ENCODE assay signal across 33 cellular contexts in the genomic region with DNA sequence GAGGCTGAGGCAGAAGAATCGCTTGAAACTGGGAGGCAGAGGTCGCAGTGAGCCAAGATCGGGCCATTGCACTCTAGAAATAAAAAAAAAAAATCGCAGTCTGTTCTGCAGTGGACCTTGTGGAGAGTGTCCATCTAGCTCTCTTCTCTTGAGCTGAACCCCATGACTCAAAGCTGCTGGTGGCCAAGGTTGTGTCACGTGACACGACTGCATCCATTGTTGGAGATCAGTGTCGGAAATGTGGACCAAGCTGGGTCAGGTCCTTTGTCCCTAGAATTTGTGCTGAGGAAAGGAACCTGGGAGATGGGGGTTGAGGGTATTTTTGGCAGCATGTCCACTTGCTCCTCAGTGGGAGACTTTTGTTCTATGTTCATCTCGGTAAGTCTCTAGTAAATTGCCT.
"Had no signal": no experiment of that assay in that cellular context is flagged by ENCODE, and none has a peak within 500 bp of the region (broad histone marks: within the 10 kb centered on the region; RNA-seq: fewer than 3 reads in every experiment).

No MANE protein-coding gene starts in this region.

- ATAC-seq: activated CD8-positive, alpha-beta T cell treated with anti-CD3 and anti-CD28 coated beads for 36 hours; activated naive CD4-positive, alpha-beta T cell treated with anti-CD3 and anti-CD28 coated beads, Interleukin-2, amount 50 U/mL, for 72 hours; activated T-cell treated with anti-CD3 and anti-CD28 coated beads, Interleukin-2, amount 50 U/mL, for 4 hours; activated T-cell treated with anti-CD3 and anti-CD28 coated beads, Interleukin-2, amount 50 U/mL, for 72 hours; activated T-helper 17 cell treated with anti-CD3 and anti-CD28 coated beads, Interleukin-2, amount 50 U/mL, for 72 hours; body of pancreas had no signal

- H3K4me3 ChIP-seq: adrenal gland, body of pancreas, breast epithelium had no signal

- H3K36me3 ChIP-seq: adrenal gland, brain microvascular endothelial cell, breast epithelium had no signal

- FAIRE-seq: astrocyte, colon, TTC549 had no signal

- H3K9me3 ChIP-seq: adrenal gland, body of pancreas, breast epithelium had no signal

- DNase-seq: activated CD4-positive, alpha-beta memory T cell treated with anti-CD3 and anti-CD28 coated beads for 36 hours; activated CD4-positive, alpha-beta T cell treated with anti-CD3 and anti-CD28 coated beads for 4 hours; activated CD4-positive, alpha-beta T cell treated with anti-CD3 and anti-CD28 coated beads, Interleukin-2, amount 10 ng/mL, durations not matched to agents 24 days and 14 days; activated CD4-positive, alpha-beta T cell treated with anti-CD3 and anti-CD28 coated beads, Interleukin-2, amount 50 U/mL, for 1 hour; activated CD4-positive, alpha-beta T cell treated with anti-CD3 and anti-CD28 coated beads, Interleukin-2, amount 50 U/mL, for 4 hours; activated CD4-positive, CD25-positive, alpha-beta regulatory T cell treated with anti-CD3 and anti-CD28 coated beads, Interleukin-2, amount 50 U/mL, for 72 hours; activated CD8-positive, alpha-beta memory T cell treated with anti-CD3 and anti-CD28 coated beads, Interleukin-2, amount 50 U/mL, for 4 hours; activated CD8-positive, alpha-beta T cell treated with anti-CD3 and anti-CD28 coated beads for 36 hours; activated effector memory CD4-positive, alpha-beta T cell treated with anti-CD3 and anti-CD28 coated beads, Interleukin-2, amount 50 U/mL, for 16 hours; activated gamma-delta T cell treated with Interleukin-2 at 50 U/mL for 16 hours; activated naive CD4-positive, alpha-beta T cell; activated naive CD4-positive, alpha-beta T cell treated with anti-CD3 and anti-CD28 coated beads for 36 hours; activated naive CD4-positive, alpha-beta T cell treated with anti-CD3 and anti-CD28 coated beads, Interleukin-2, amount 50 U/mL, for 16 hours; activated naive CD8-positive, alpha-beta T cell treated with anti-CD3 and anti-CD28 coated beads for 36 hours; activated T-cell treated with anti-CD3 and anti-CD28 coated beads for 4 hours; activated T-cell treated with anti-CD3 and anti-CD28 coated beads, Interleukin-2, amount 50 U/mL, for 1 hour; activated T-cell treated with anti-CD3 and anti-CD28 coated beads, Interleukin-2, amount 50 U/mL, for 4 hours; activated T-cell treated with anti-CD3 and anti-CD28 coated beads, Interleukin-2, amount 50 U/mL, for 72 hours; adrenal gland; amniotic stem cell; aorta; body of pancreas; brain microvascular endothelial cell; T-helper 1 cell; T-helper 2 cell; T-helper 9 cell had no signal

- H3K4me1 ChIP-seq: adrenal gland, body of pancreas, breast epithelium had no signal

- H3K27ac ChIP-seq: adrenal gland, body of pancreas, brain microvascular endothelial cell, breast epithelium, VCaP had no signal

- H3K27me3 ChIP-seq: adrenal gland, body of pancreas, brain microvascular endothelial cell, breast epithelium had no signal
